ENCODE assay signal across 24 cellular contexts in the genomic region with DNA sequence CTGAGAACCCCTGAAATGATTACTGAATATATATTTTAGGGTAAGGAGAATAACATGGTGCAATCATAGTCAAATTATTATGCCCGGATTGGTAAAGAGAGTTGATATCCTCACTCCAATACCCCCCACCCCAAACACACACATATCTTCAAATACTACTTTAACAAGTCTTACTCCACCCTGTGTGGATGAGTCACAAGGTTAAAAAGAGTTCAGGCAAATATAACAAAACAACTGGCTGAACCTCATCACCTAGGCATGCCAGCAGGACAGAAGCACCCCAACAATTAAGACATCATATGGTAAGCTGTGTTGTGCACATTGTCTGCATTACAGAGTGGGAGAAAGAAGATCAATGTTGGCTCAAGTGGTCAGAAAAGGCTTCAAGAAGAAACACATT.
"Had no signal": no experiment of that assay in that cellular context is flagged by ENCODE, and none has a peak within 500 bp of the region (broad histone marks: within the 10 kb centered on the region; RNA-seq: fewer than 3 reads in every experiment).

No MANE protein-coding gene starts in this region.

- H3K27ac ChIP-seq: ascending aorta, colonic mucosa, dorsolateral prefrontal cortex, heart right ventricle, lower lobe of right lung, upper lobe of right lung, VCaP had no signal

- H3K27ac Mint-ChIP-seq: activated CD4-positive, alpha-beta memory T cell treated with anti-CD3 and anti-CD28 coated beads, Interleukin-2, amount 10 ng/mL, durations not matched to agents 7 days and 5 days; activated CD4-positive, alpha-beta T cell treated with anti-CD3 and anti-CD28 coated beads, Interleukin-2, amount 10 ng/mL, durations not matched to agents 24 days and 14 days; activated naive CD4-positive, alpha-beta T cell treated with anti-CD3 and anti-CD28 coated beads, Interleukin-2, amount 50 U/mL, for 72 hours; activated T-helper 17 cell treated with anti-CD3 and anti-CD28 coated beads, Interleukin-2, amount 50 U/mL, for 72 hours; effector memory CD8-positive, alpha-beta T cell; nephron progenitor cell; T-cell; T-helper 2 cell treated with Interferon-gamma antibody and Interleukin-4, amounts not matched to agents 5 μg/mL and 100 μg/mL, for 36 hours had no signal

- H3K27me3 Mint-ChIP-seq: activated CD4-positive, alpha-beta memory T cell treated with anti-CD3 and anti-CD28 coated beads, Interleukin-2, amount 10 ng/mL, durations not matched to agents 7 days and 5 days; activated CD4-positive, alpha-beta T cell treated with anti-CD3 and anti-CD28 coated beads, Interleukin-2, amount 10 ng/mL, durations not matched to agents 24 days and 14 days; activated T-helper 17 cell treated with anti-CD3 and anti-CD28 coated beads, Interleukin-2, amount 50 U/mL, for 72 hours; central memory CD8-positive, alpha-beta T cell; effector memory CD8-positive, alpha-beta T cell; T-cell had no signal

- H3K36me3 ChIP-seq: ascending aorta, colonic mucosa, heart right ventricle, lower lobe of right lung, upper lobe of right lung had no signal

- H3K4me3 Mint-ChIP-seq: activated CD4-positive, alpha-beta memory T cell treated with anti-CD3 and anti-CD28 coated beads, Interleukin-2, amount 10 ng/mL, durations not matched to agents 7 days and 5 days; activated CD4-positive, alpha-beta T cell treated with anti-CD3 and anti-CD28 coated beads, Interleukin-2, amount 10 ng/mL, durations not matched to agents 24 days and 14 days; activated T-helper 17 cell treated with anti-CD3 and anti-CD28 coated beads, Interleukin-2, amount 50 U/mL, for 72 hours; central memory CD8-positive, alpha-beta T cell; effector memory CD8-positive, alpha-beta T cell; nephron progenitor cell; T-cell; T-helper 2 cell treated with Interferon-gamma antibody and Interleukin-4, amounts not matched to agents 5 μg/mL and 100 μg/mL, for 36 hours had no signal

- DNase-seq: activated CD4-positive, alpha-beta memory T cell treated with anti-CD3 and anti-CD28 coated beads, Interleukin-2, amount 10 ng/mL, durations not matched to agents 7 days and 5 days; activated CD4-positive, alpha-beta T cell treated with anti-CD3 and anti-CD28 coated beads, Interleukin-2, amount 10 ng/mL, durations not matched to agents 24 days and 14 days; colonic mucosa; dorsolateral prefrontal cortex; effector memory CD8-positive, alpha-beta T cell; heart right ventricle; left colon; lower lobe of right lung; mesendoderm; mucosa of descending colon; nephron progenitor cell; occipital lobe; posterior cingulate gyrus; stimulated activated CD4-positive, alpha-beta T cell treated with anti-CD3 and anti-CD28 coated beads, Interleukin-4, amount 100 ng/mL, for 24 hours; stimulated activated naive CD8-positive, alpha-beta T cell treated with anti-CD3 and anti-CD28 coated beads, Interleukin-15, Interleukin-2, amounts not matched to agents 100 U/mL and 50 U/mL, for 24 hours; T-cell; upper lobe of right lung had no signal

- H3K27me3 ChIP-seq: ascending aorta, colonic mucosa, dorsolateral prefrontal cortex, heart right ventricle, upper lobe of right lung had no signal

- ATAC-seq: activated CD4-positive, CD25-positive, alpha-beta regulatory T cell treated with anti-CD3 and anti-CD28 coated beads, Interleukin-2, amount 50 U/mL, for 24 hours; activated naive CD4-positive, alpha-beta T cell treated with anti-CD3 and anti-CD28 coated beads, Interleukin-2, amount 50 U/mL, for 72 hours; activated T-helper 17 cell treated with anti-CD3 and anti-CD28 coated beads, Interleukin-2, amount 50 U/mL, for 72 hours; effector memory CD8-positive, alpha-beta T cell; heart right ventricle; left colon; lower lobe of right lung; mucosa of descending colon; stimulated activated naive CD8-positive, alpha-beta T cell treated with anti-CD3 and anti-CD28 coated beads, Interleukin-15, Interleukin-2, amounts not matched to agents 100 U/mL and 50 U/mL, for 24 hours; T-cell; upper lobe of right lung had no signal

- H3K4me1 Mint-ChIP-seq: activated CD4-positive, alpha-beta memory T cell treated with anti-CD3 and anti-CD28 coated beads, Interleukin-2, amount 10 ng/mL, durations not matched to agents 7 days and 5 days; activated CD4-positive, alpha-beta T cell treated with anti-CD3 and anti-CD28 coated beads, Interleukin-2, amount 10 ng/mL, durations not matched to agents 24 days and 14 days; activated T-helper 17 cell treated with anti-CD3 and anti-CD28 coated beads, Interleukin-2, amount 50 U/mL, for 72 hours; central memory CD8-positive, alpha-beta T cell; nephron progenitor cell; T-cell had no signal

- H3K9me3 ChIP-seq: ascending aorta, colonic mucosa, lower lobe of right lung, upper lobe of right lung had no signal

- H3K36me3 Mint-ChIP-seq: T-cell had no signal

- H3K4me1 ChIP-seq: ascending aorta, colonic mucosa, heart right ventricle, lower lobe of right lung, upper lobe of right lung had no signal

- H3K4me3 ChIP-seq: ascending aorta, colonic mucosa, dorsolateral prefrontal cortex, heart right ventricle, lower lobe of right lung, mucosa of descending colon, upper lobe of right lung had no signal
